ENCODE assay signal across 20 cellular contexts in the genomic region with DNA sequence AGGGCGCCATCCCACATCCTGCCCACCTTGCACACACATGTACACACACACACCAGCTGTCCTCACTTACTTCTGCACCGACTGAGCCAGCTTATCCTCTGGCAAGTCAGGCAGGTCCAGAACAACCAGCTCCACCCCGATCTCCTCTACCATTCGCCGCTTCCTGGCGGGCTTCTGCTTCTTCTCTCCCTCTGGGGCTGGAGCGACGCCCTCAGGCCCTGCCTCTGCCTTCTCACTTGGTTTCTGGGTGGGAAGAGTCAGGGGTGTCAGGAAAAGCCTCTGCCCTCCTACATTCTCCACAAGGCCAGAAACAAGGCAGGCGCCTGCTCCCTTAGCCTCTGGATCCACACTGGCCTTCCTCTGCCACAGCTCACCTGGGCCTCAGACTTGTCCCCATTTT. TPM values are rescaled to one million over a fixed set of nuclear protein-coding genes. Genes with fewer than 3 reads are reported as not detected.
A peak's percentile ranks its signal among the peaks of the same experiment; 100 is the strongest.
DNase-seq lines count a peak whose midpoint lies in the region; ATAC-seq, FAIRE-seq and TF ChIP-seq lines count a peak whose summit lies in the region.
"Had no signal": no experiment of that assay in that cellular context is flagged by ENCODE, and none has a peak within 500 bp of the region (broad histone marks: within the 10 kb centered on the region; RNA-seq: fewer than 3 reads in every experiment).

No MANE protein-coding gene starts in this region.

- FAIRE-seq in K562 (lab: Jason Lieb, UNC): no peak
- FAIRE-seq: A204.1, D721Med, H1, HepG2, HTR-8/SVneo had no signal

- no peak overlapping the region for H3K27ac ChIP-seq in PC-9
- H3K27ac ChIP-seq in K562 (ENCODE audit: extremely low read depth, low read depth, low read length): no peak overlapping the region
- H3K27ac ChIP-seq in spleen: no peak overlapping the region

- H3K4me3 ChIP-seq in PC-9 (no peak overlapping the region), K562 (no peak overlapping the region), spleen (no peak overlapping the region)
- H3K4me3 ChIP-seq: HAP-1 had no signal

- H3K9me3 ChIP-seq in PC-9 (ENCODE audit: insufficient read depth, low read depth) (no peaks in the 10 kb centered on the region), K562 (replicated peaks; ENCODE audit: control insufficient read depth, insufficient read depth, low read depth, low read length) (no peaks in the 10 kb centered on the region), spleen (no peaks in the 10 kb centered on the region)
- H3K9me3 ChIP-seq: HAP-1 had no signal

- H3K27me3 ChIP-seq in PC-9 (ENCODE audit: insufficient read depth, low read depth) (no peaks in the 10 kb centered on the region), K562 (ENCODE audit: control insufficient read depth in 2 of 2, insufficient read depth in 2 of 2, low read length in 2 of 2) (no peaks in the 10 kb centered on the region), spleen (replicated peaks in 1 of 7) (no peaks in the 10 kb centered on the region)

- peak overlapping the region in 1 of 2 experiments; percentile 14; a peak in 1 of 4 replicates for H3K9ac ChIP-seq in K562 (ENCODE audit: insufficient read depth in 1 of 2, low read depth in 2 of 2, low read length in 2 of 2)

- peaks cover 28 to 40% of the 10 kb centered on the region in 2 donors for H3K36me3 Mint-ChIP-seq in activated naive CD4-positive, alpha-beta T cell treated with anti-CD3 and anti-CD28 coated beads, Interleukin-2, amount 50 U/mL, for 72 hours

- H3K36me3 ChIP-seq in PC-9 (ENCODE audit: low read depth): peaks cover 45% of the 10 kb centered on the region
- H3K36me3 ChIP-seq in K562 (ENCODE audit: control insufficient read depth, insufficient read depth, low read length): peaks cover 93% of the 10 kb centered on the region
- H3K36me3 ChIP-seq in spleen: peaks cover 4 to 95% (median 85%) of the 10 kb centered on the region in 6 donors

- CTCF ChIA-PET in PC-9 (lab: Charles Lee) (no interaction called here), K562 (lab: Yijun Ruan, JAX; ENCODE audit: low intra/inter-chr PET ratio) (no interaction called here)

- H4K20me1 ChIP-seq in PC-9 (ENCODE audit: insufficient read depth) (no peaks in the 10 kb centered on the region), K562 (replicated peaks; ENCODE audit: control insufficient read depth, insufficient read depth, low read length) (no peaks in the 10 kb centered on the region)

- no peaks in the 10 kb centered on the region for H3K9me3 Mint-ChIP-seq in activated naive CD4-positive, alpha-beta T cell treated with anti-CD3 and anti-CD28 coated beads, Interleukin-2, amount 50 U/mL, for 72 hours

- no peak for DNase-seq in activated naive CD4-positive, alpha-beta T cell treated with anti-CD3 and anti-CD28 coated beads, Interleukin-2, amount 50 U/mL, for 72 hours (ENCODE audit: low spot score in 2 of 2)
- DNase-seq in activated naive CD4-positive, alpha-beta T cell (lab: John Stamatoyannopoulos, UW): no peak
- DNase-seq in PC-9 (no peak), K562 (ENCODE audit: extremely low read depth in 1 of 4, low spot score in 3 of 4) (peak in 2 of 4 experiments; percentile 8 to 10), spleen (peak; percentile 48), NCI-H1092 treated with DMSO at 0.1 percent for 48 hours (lab: John Stamatoyannopoulos, UW) (no peak), inferior parietal cortex (ENCODE audit: extremely low spot score) (no peak), cardiac septum (ENCODE audit: low spot score) (no peak)
- DNase-seq: C1 segment of cervical spinal cord; CD4-positive, alpha-beta memory T cell; DMS153; DMS79 treated with DMSO at 0.1 percent for 48 hours; GDM1 had no signal

- WGBS in K562 (ENCODE audit: insufficient coverage, low coverage, missing lambda C conversion rate): 88% methylated on average over 5 of the region's 9 CpGs
- 84 to 96% (median 94%) methylated on average over 9 of the region's 9 CpGs for WGBS in spleen, 5 donors

- no peak for TF ChIP-seq RAD21 in K562 (CRISPR knock-in tag; conservative IDR thresholded peaks at IDR 0.05 in 1 of 2, IDR thresholded peaks at IDR 0.05 in 1 of 2)

- H3K79me2 ChIP-seq in PC-9 (ENCODE audit: low read depth) (no peaks in the 10 kb centered on the region), K562 (ENCODE audit: control insufficient read depth, insufficient read depth, low read length) (no peaks in the 10 kb centered on the region)

- H3F3A ChIP-seq in PC-9 (ENCODE audit: insufficient read depth, low read depth): peaks cover 15% of the 10 kb centered on the region; the same call in 1 of the 2 replicates

- ATAC-seq in activated naive CD4-positive, alpha-beta T cell treated with anti-CD3 and anti-CD28 coated beads, Interleukin-2, amount 50 U/mL, for 72 hours: no peak
- no peak for ATAC-seq in K562
- ATAC-seq: HepG2 had no signal

- H3K4me1 ChIP-seq in PC-9 (replicated peaks; ENCODE audit: insufficient read depth) (no peaks in the 10 kb centered on the region), K562 (replicated peaks in 1 of 2; ENCODE audit: control insufficient read depth in 2 of 2, insufficient read depth in 2 of 2, low read length in 2 of 2) (no peaks in the 10 kb centered on the region), spleen (peaks cover 0 to 14% (median 4%) of the 10 kb centered on the region in 6 donors)
- H3K4me1 ChIP-seq: HAP-1 had no signal

- in situ Hi-C loops in K562 (cut with MboI): no loop called here

- no peak overlapping the region for H2AFZ ChIP-seq in PC-9
- H2AFZ ChIP-seq in K562 (ENCODE audit: low read depth, low read length): no peak overlapping the region

- H3K4me2 ChIP-seq in PC-9: no peak overlapping the region
- H3K4me2 ChIP-seq in K562 (ENCODE audit: insufficient read depth, low read length): no peak overlapping the region

- TF ChIP-seq EP300 in K562 (IDR thresholded peaks at IDR 0.05; ENCODE audit: low read length): no peak

- POLR2A ChIA-PET in PC-9 (lab: Charles Lee; ENCODE audit: unreplicated experiment): no interaction called here
- POLR2A ChIA-PET in K562 (lab: Yijun Ruan, JAX): interaction anchor here (0.7 to 9.3 kb wide), 8 partner anchors 6 to 46 kb away, joined by 3 to 132 read pairs (median 5); a partner anchor contains a TSS

- intact Hi-C loops in PC-9 (cut with micrococcal nuclease; ENCODE audit: unreplicated experiment): no loop called here
- intact Hi-C loops in K562 (cut with micrococcal nuclease): no loop called here
- intact Hi-C loops in spleen (cut with DNase I; ENCODE audit: low total_unique reads): no loop called here
- intact Hi-C loops in cardiac septum (cut with DNase I): no loop called here

- TF ChIP-seq POLR2A in K562 (conservative IDR thresholded peaks at IDR 0.05) (no peak), spleen (IDR thresholded peaks at IDR 0.05) (no peak)

- BruUV-seq in PC-9 (replicated peaks; lab: Mats Ljungman, UMichigan) (TSS peak; percentile 9), K562 (replicated peaks; lab: Mats Ljungman, UMichigan) (TSS peak; percentile 32)

- peaks cover 3% of the 10 kb centered on the region for H3K9me1 ChIP-seq in K562 (ENCODE audit: control insufficient read depth, insufficient read depth, low read length)

- no peaks in the 10 kb centered on the region for H3K9me2 ChIP-seq in PC-9 (ENCODE audit: insufficient read depth)

- H3K27ac Mint-ChIP-seq in activated naive CD4-positive, alpha-beta T cell treated with anti-CD3 and anti-CD28 coated beads, Interleukin-2, amount 50 U/mL, for 72 hours: peak overlapping the region; percentile 67 to 93
- H3K27ac Mint-ChIP-seq: B cell had no signal

- TF ChIP-seq CTCF in PC-9 (conservative IDR thresholded peaks at IDR 0.05): no peak
- TF ChIP-seq CTCF in K562 (IDR thresholded peaks at IDR 0.05 in 2 of 3, conservative IDR thresholded peaks at IDR 0.05 in 1 of 3; ENCODE audit: insufficient read depth in 2 of 3, low read depth in 1 of 3, low read length in 3 of 3): no peak
- TF ChIP-seq CTCF in spleen (IDR thresholded peaks at IDR 0.05 in 8 of 11, conservative IDR thresholded peaks at IDR 0.05 in 3 of 11): no peak

RNA-seq across cellular contexts. Expression of a gene that starts 8.4 kb away (rescaled TPM):
- 100 to 1,000 TPM in 1 of 2 donors, 10 to 100 TPM in 1; 71.7 to 117 TPM for total RNA-seq in activated naive CD4-positive, alpha-beta T cell treated with anti-CD3 and anti-CD28 coated beads, Interleukin-2, amount 50 U/mL, for 72 hours
- total RNA-seq in PC-9 (2021) (92.0 and 117 TPM in 2 replicates), K562 (2014; rRNA removed) (128 and 132 TPM in 2 replicates), K562 (2014; rRNA removed; fragmentation: Illumina TruSeq; extraction: Trizol) (95.2 and 104 TPM in 2 replicates), K562 (2015; rRNA removed; fragmentation: Illumina TruSeq; extraction: Trizol) (124 and 125 TPM in 2 replicates), K562 (2021) (193 and 197 TPM in 2 replicates), spleen (100 to 1,000 TPM in 3 of 7 donors, 10 to 100 TPM in 4; 48.2 to 131 (median 80.8) TPM), cardiac septum (90.7 TPM)
- 358 and 605 TPM in 2 replicates for total RNA-seq in K562 (2011; cell fraction: chromatin; rRNA removed; ENCODE audit: low replicate concordance)
- total RNA-seq in K562 (2011; cell fraction: nucleolus; rRNA removed): 442 and 449 TPM in 2 replicates
- 467 and 490 TPM in 2 replicates for total RNA-seq in K562 (2011; cell fraction: nucleoplasm; rRNA removed)
- polyA plus RNA-seq in K562 (2011; rRNA removed) (159 and 196 TPM in 2 replicates), K562 (2014; fragmentation: Illumina TruSeq; extraction: Trizol) (180 and 197 TPM in 2 replicates), K562 (2014; fragmentation: Nextera tagmentation; extraction: Ambion mirVana) (10 to 100 TPM; 19.5 to 46.2 TPM), K562 (2014; rRNA removed) (145 and 151 TPM in 2 replicates), spleen (10 to 100 TPM; 12.3 to 22.7 (median 15.5) TPM)
- polyA plus RNA-seq in K562 (2011; cell fraction: cytosol; rRNA removed): 195 and 205 TPM in 2 replicates
- polyA plus RNA-seq in K562 (2011; cell fraction: nucleus; rRNA removed): 158 and 198 TPM in 2 replicates
- polyA plus RNA-seq in K562 (2012): 135 and 352 TPM in 2 replicates
- polyA minus RNA-seq in K562 (2011; rRNA and poly(A)+ RNA removed): 167 and 177 TPM in 2 replicates
- 92.7 and 93.6 TPM in 2 replicates for polyA minus RNA-seq in K562 (2011; cell fraction: cytosol; rRNA and poly(A)+ RNA removed)
- polyA minus RNA-seq in K562 (2011; cell fraction: nucleus; rRNA and poly(A)+ RNA removed): 42.5 and 79.6 TPM in 2 replicates

RNA-seq across cellular contexts. Expression of a gene that starts 18.0 kb away (rescaled TPM):
- total RNA-seq in activated naive CD4-positive, alpha-beta T cell treated with anti-CD3 and anti-CD28 coated beads, Interleukin-2, amount 50 U/mL, for 72 hours: 10 to 100 TPM; 22.3 to 33.4 TPM
- 23.2 and 24.3 TPM in 2 replicates for total RNA-seq in PC-9 (2021)
- total RNA-seq in K562 (2011; cell fraction: chromatin; rRNA removed; ENCODE audit: low replicate concordance): 93.5 and 200 TPM in 2 replicates
- total RNA-seq in K562 (2011; cell fraction: nucleolus; rRNA removed): 179 and 193 TPM in 2 replicates
- total RNA-seq in K562 (2011; cell fraction: nucleoplasm; rRNA removed): 133 and 149 TPM in 2 replicates
- total RNA-seq in K562 (2014; rRNA removed): 27.9 and 34.1 TPM in 2 replicates
- total RNA-seq in K562 (2014; rRNA removed; fragmentation: Illumina TruSeq; extraction: Trizol): 34.5 and 35.7 TPM in 2 replicates
- 27.9 and 28.2 TPM in 2 replicates for total RNA-seq in K562 (2015; rRNA removed; fragmentation: Illumina TruSeq; extraction: Trizol)
- total RNA-seq in K562 (2021): 48.8 and 49.8 TPM in 2 replicates
- 73.9 and 87.9 TPM in 2 replicates for polyA plus RNA-seq in K562 (2011; rRNA removed)
- 125 and 133 TPM in 2 replicates for polyA plus RNA-seq in K562 (2011; cell fraction: cytosol; rRNA removed)
- 272 and 287 TPM in 2 replicates for polyA plus RNA-seq in K562 (2011; cell fraction: nucleus; rRNA removed)
- polyA plus RNA-seq in K562 (2012): 36.4 and 40.1 TPM in 2 replicates
- 54.6 and 55.2 TPM in 2 replicates for polyA plus RNA-seq in K562 (2014; fragmentation: Illumina TruSeq; extraction: Trizol)
- 10 to 100 TPM; 24.7 to 40.7 TPM for polyA plus RNA-seq in K562 (2014; fragmentation: Nextera tagmentation; extraction: Ambion mirVana)
- 54.6 and 55.0 TPM in 2 replicates for polyA plus RNA-seq in K562 (2014; rRNA removed)
- polyA minus RNA-seq in K562 (2011; rRNA and poly(A)+ RNA removed): 95.1 and 110 TPM in 2 replicates
- 31.7 and 35.4 TPM in 2 replicates for polyA minus RNA-seq in K562 (2011; cell fraction: cytosol; rRNA and poly(A)+ RNA removed)
- 44.6 and 66.4 TPM in 2 replicates for polyA minus RNA-seq in K562 (2011; cell fraction: nucleus; rRNA and poly(A)+ RNA removed)
- 10 to 100 TPM in 6 of 7 donors, 1 to 10 TPM in 1; 9.9 to 26.0 (median 15.9) TPM for total RNA-seq in spleen
- polyA plus RNA-seq in spleen: 10 to 100 TPM in 2 of 3 donors, 1 to 10 TPM in 1; 8.2 to 12.6 (median 10.1) TPM
- 3.9 TPM for total RNA-seq in cardiac septum

RNA-seq across cellular contexts. Expression of a gene that starts 19.0 kb away (rescaled TPM):
- total RNA-seq in activated naive CD4-positive, alpha-beta T cell treated with anti-CD3 and anti-CD28 coated beads, Interleukin-2, amount 50 U/mL, for 72 hours: 10 to 100 TPM; 26.6 to 42.2 TPM
- total RNA-seq in PC-9 (2021) (21.1 and 22.9 TPM in 2 replicates), K562 (2014; rRNA removed) (31.2 and 38.7 TPM in 2 replicates), K562 (2014; rRNA removed; fragmentation: Illumina TruSeq; extraction: Trizol) (20.4 and 23.0 TPM in 2 replicates), K562 (2015; rRNA removed; fragmentation: Illumina TruSeq; extraction: Trizol) (31.3 and 33.5 TPM in 2 replicates), K562 (2021) (25.5 and 28.6 TPM in 2 replicates), spleen (10 to 100 TPM; 30.1 to 48.7 (median 44.8) TPM), cardiac septum (18.5 TPM)
- 48.5 and 85.1 TPM in 2 replicates for total RNA-seq in K562 (2011; cell fraction: chromatin; rRNA removed; ENCODE audit: low replicate concordance)
- total RNA-seq in K562 (2011; cell fraction: nucleolus; rRNA removed): 45.9 and 54.7 TPM in 2 replicates
- total RNA-seq in K562 (2011; cell fraction: nucleoplasm; rRNA removed): 43.9 and 49.8 TPM in 2 replicates
- polyA plus RNA-seq in K562 (2011; rRNA removed) (14.1 and 16.7 TPM in 2 replicates), K562 (2014; fragmentation: Illumina TruSeq; extraction: Trizol) (31.1 and 35.5 TPM in 2 replicates), K562 (2014; fragmentation: Nextera tagmentation; extraction: Ambion mirVana) (10 to 100 TPM; 19.7 to 31.6 TPM), K562 (2014; rRNA removed) (24.9 and 27.5 TPM in 2 replicates), spleen (10 to 100 TPM; 41.8 to 66.7 (median 42.4) TPM)
- 19.3 and 19.7 TPM in 2 replicates for polyA plus RNA-seq in K562 (2011; cell fraction: cytosol; rRNA removed)
- polyA plus RNA-seq in K562 (2011; cell fraction: nucleus; rRNA removed): 37.0 and 59.4 TPM in 2 replicates
- 30.8 and 37.2 TPM in 2 replicates for polyA plus RNA-seq in K562 (2012)
- 20.5 and 26.5 TPM in 2 replicates for polyA minus RNA-seq in K562 (2011; rRNA and poly(A)+ RNA removed)
- polyA minus RNA-seq in K562 (2011; cell fraction: cytosol; rRNA and poly(A)+ RNA removed): 17.9 and 24.6 TPM in 2 replicates
- 16.6 and 18.9 TPM in 2 replicates for polyA minus RNA-seq in K562 (2011; cell fraction: nucleus; rRNA and poly(A)+ RNA removed)

RNA-seq across cellular contexts. Expression of a gene that starts 30.1 kb away (rescaled TPM):
- total RNA-seq in activated naive CD4-positive, alpha-beta T cell treated with anti-CD3 and anti-CD28 coated beads, Interleukin-2, amount 50 U/mL, for 72 hours: 100 to 1,000 TPM in 1 of 2 donors, 10 to 100 TPM in 1; 67.3 to 123 TPM
- 49.2 and 51.4 TPM in 2 replicates for total RNA-seq in PC-9 (2021)
- total RNA-seq in K562 (2011; cell fraction: chromatin; rRNA removed; ENCODE audit: low replicate concordance): 76.0 and 138 TPM in 2 replicates
- total RNA-seq in K562 (2011; cell fraction: nucleolus; rRNA removed): 134 and 149 TPM in 2 replicates
- 122 and 136 TPM in 2 replicates for total RNA-seq in K562 (2011; cell fraction: nucleoplasm; rRNA removed)
- total RNA-seq in K562 (2014; rRNA removed): 132 and 142 TPM in 2 replicates
- total RNA-seq in K562 (2014; rRNA removed; fragmentation: Illumina TruSeq; extraction: Trizol): 142 and 147 TPM in 2 replicates
- 137 and 139 TPM in 2 replicates for total RNA-seq in K562 (2015; rRNA removed; fragmentation: Illumina TruSeq; extraction: Trizol)
- total RNA-seq in K562 (2021): 139 TPM in 2 replicates
- 205 and 232 TPM in 2 replicates for polyA plus RNA-seq in K562 (2011; rRNA removed)
- polyA plus RNA-seq in K562 (2011; cell fraction: cytosol; rRNA removed): 349 and 363 TPM in 2 replicates
- polyA plus RNA-seq in K562 (2011; cell fraction: nucleus; rRNA removed): 108 and 126 TPM in 2 replicates
- 139 and 188 TPM in 2 replicates for polyA plus RNA-seq in K562 (2012)
- polyA plus RNA-seq in K562 (2014; fragmentation: Illumina TruSeq; extraction: Trizol): 121 and 127 TPM in 2 replicates
- polyA plus RNA-seq in K562 (2014; fragmentation: Nextera tagmentation; extraction: Ambion mirVana): 100 to 1,000 TPM; 455 to 524 TPM
- 152 and 159 TPM in 2 replicates for polyA plus RNA-seq in K562 (2014; rRNA removed)
- 121 and 192 TPM in 2 replicates for polyA minus RNA-seq in K562 (2011; rRNA and poly(A)+ RNA removed)
- 33.1 and 51.2 TPM in 2 replicates for polyA minus RNA-seq in K562 (2011; cell fraction: cytosol; rRNA and poly(A)+ RNA removed)
- polyA minus RNA-seq in K562 (2011; cell fraction: nucleus; rRNA and poly(A)+ RNA removed): 44.2 and 59.3 TPM in 2 replicates
- total RNA-seq in spleen: 10 to 100 TPM; 43.0 to 61.8 (median 54.4) TPM
- polyA plus RNA-seq in spleen: 10 to 100 TPM; 33.1 to 53.0 (median 47.6) TPM
- 42.4 TPM for total RNA-seq in cardiac septum

RNA-seq across cellular contexts. Expression of a gene that starts 30.5 kb away (rescaled TPM):
- 1,000 to 10,000 TPM; 1,843 to 2,330 TPM for total RNA-seq in activated naive CD4-positive, alpha-beta T cell treated with anti-CD3 and anti-CD28 coated beads, Interleukin-2, amount 50 U/mL, for 72 hours
- 954 and 984 TPM in 2 replicates for total RNA-seq in PC-9 (2021)
- total RNA-seq in K562 (2011; cell fraction: chromatin; rRNA removed; ENCODE audit: low replicate concordance): 136 and 201 TPM in 2 replicates
- 166 and 168 TPM in 2 replicates for total RNA-seq in K562 (2011; cell fraction: nucleolus; rRNA removed)
- total RNA-seq in K562 (2011; cell fraction: nucleoplasm; rRNA removed): 272 and 420 TPM in 2 replicates
- 1,122 and 1,723 TPM in 2 replicates for total RNA-seq in K562 (2014; rRNA removed)
- total RNA-seq in K562 (2014; rRNA removed; fragmentation: Illumina TruSeq; extraction: Trizol): 2,419 and 2,437 TPM in 2 replicates
- 2,472 and 2,755 TPM in 2 replicates for total RNA-seq in K562 (2015; rRNA removed; fragmentation: Illumina TruSeq; extraction: Trizol)
- 1,553 and 1,702 TPM in 2 replicates for total RNA-seq in K562 (2021)
- polyA plus RNA-seq in K562 (2011; rRNA removed): 1,393 and 1,573 TPM in 2 replicates
- polyA plus RNA-seq in K562 (2011; cell fraction: cytosol; rRNA removed): 686 and 1,751 TPM in 2 replicates
- polyA plus RNA-seq in K562 (2011; cell fraction: nucleus; rRNA removed): 283 and 578 TPM in 2 replicates
- polyA plus RNA-seq in K562 (2012): 1,761 and 1,841 TPM in 2 replicates
- polyA plus RNA-seq in K562 (2014; fragmentation: Illumina TruSeq; extraction: Trizol): 2,166 and 3,143 TPM in 2 replicates
- polyA plus RNA-seq in K562 (2014; fragmentation: Nextera tagmentation; extraction: Ambion mirVana): 1,000 to 10,000 TPM; 2,471 to 2,886 TPM
- 2,239 and 5,486 TPM in 2 replicates for polyA plus RNA-seq in K562 (2014; rRNA removed)
- polyA minus RNA-seq in K562 (2011; rRNA and poly(A)+ RNA removed): 428 and 580 TPM in 2 replicates
- polyA minus RNA-seq in K562 (2011; cell fraction: cytosol; rRNA and poly(A)+ RNA removed): 641 and 694 TPM in 2 replicates
- 60.3 and 141 TPM in 2 replicates for polyA minus RNA-seq in K562 (2011; cell fraction: nucleus; rRNA and poly(A)+ RNA removed)
- 1,000 to 10,000 TPM in 6 of 7 donors, 100 to 1,000 TPM in 1; 945 to 1,264 (median 1,141) TPM for total RNA-seq in spleen
- 1,000 to 10,000 TPM; 4,407 to 5,214 (median 4,978) TPM for polyA plus RNA-seq in spleen
- total RNA-seq in cardiac septum: 572 TPM
